ENCODE assay signal across 2 cellular contexts in the genomic region with DNA sequence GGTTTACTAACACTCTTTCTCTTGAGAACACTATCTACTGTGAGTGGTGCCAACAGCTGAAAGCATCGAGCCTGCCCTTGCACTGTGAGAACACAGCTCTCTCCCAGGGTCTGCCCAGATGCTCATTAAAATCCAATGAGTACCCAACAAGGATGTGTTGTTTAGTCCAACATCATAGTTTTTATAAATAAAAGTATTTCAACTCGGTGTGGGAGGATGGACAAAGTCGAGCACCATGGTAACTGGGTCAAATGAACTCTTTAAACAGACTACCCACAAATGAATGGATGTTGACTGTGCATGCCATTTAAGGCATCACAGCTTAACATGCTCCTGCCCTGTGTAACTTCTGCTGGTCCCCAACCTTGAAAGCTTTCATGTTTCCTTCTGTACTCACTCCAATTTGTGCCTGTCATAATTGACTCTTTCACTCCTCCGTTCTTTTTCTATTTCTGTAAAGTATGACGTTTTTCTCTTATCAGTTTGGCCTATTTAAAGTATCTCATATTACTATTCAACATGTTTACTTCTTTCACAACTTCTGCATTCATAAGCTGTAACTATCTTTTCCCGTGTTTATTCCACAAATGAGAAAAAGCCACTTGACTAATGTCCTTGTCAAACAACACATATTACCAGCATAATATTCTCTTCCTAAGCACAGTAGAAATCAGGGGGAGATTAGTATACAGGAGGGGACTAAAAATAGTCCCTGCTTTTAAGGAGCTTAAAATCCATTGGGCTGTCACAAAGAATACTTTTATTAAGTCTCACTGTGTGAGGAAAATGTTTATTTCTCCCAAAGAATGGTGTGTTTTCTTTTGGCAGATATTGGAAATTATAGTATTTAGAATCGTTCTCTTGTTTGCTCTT.
TF ChIP-seq lines count a peak whose summit lies in the region.

No MANE protein-coding gene starts in this region.

TF ChIP-seq in SK-N-SH, 30 proteins besides CTCF, POLR2A, EP300 and RAD21:
- TF ChIP-seq, protein P1, sequence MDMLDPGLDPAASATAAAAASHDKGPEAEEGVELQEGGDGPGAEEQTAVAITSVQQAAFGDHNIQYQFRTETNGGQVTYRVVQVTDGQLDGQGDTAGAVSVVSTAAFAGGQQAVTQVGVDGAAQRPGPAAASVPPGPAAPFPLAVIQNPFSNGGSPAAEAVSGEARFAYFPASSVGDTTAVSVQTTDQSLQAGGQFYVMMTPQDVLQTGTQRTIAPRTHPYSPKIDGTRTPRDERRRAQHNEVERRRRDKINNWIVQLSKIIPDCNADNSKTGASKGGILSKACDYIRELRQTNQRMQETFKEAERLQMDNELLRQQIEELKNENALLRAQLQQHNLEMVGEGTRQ (IDR thresholded peaks at IDR 0.05; ENCODE audit: borderline replicate concordance, low read depth, low read length) = no peak
- TF ChIP-seq CHD2 (IDR thresholded peaks at IDR 0.05; ENCODE audit: low read length, partially characterized antibody) (no peak), GABPA (IDR thresholded peaks at IDR 0.05; ENCODE audit: low read depth) (no peak), SMC3 (IDR thresholded peaks at IDR 0.05; ENCODE audit: low read depth, low read length) (no peak), SIN3A (IDR thresholded peaks at IDR 0.05; ENCODE audit: borderline replicate concordance, low read depth, low read length) (no peak), FOXM1 (IDR thresholded peaks at IDR 0.05; ENCODE audit: low read depth) (no peak), TEAD4 (IDR thresholded peaks at IDR 0.05; ENCODE audit: borderline replicate concordance, insufficient read depth) (no peak), MXI1 (IDR thresholded peaks at IDR 0.05; ENCODE audit: low read depth, low read length) (no peak), NRF1 (IDR thresholded peaks at IDR 0.05; ENCODE audit: low read depth, low read length) (no peak), FOXJ3 (CRISPR knock-in tag; IDR thresholded peaks at IDR 0.05) (no peak)
- TF ChIP-seq, protein P2, sequence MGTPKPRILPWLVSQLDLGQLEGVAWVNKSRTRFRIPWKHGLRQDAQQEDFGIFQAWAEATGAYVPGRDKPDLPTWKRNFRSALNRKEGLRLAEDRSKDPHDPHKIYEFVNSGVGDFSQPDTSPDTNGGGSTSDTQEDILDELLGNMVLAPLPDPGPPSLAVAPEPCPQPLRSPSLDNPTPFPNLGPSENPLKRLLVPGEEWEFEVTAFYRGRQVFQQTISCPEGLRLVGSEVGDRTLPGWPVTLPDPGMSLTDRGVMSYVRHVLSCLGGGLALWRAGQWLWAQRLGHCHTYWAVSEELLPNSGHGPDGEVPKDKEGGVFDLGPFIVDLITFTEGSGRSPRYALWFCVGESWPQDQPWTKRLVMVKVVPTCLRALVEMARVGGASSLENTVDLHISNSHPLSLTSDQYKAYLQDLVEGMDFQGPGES (IDR thresholded peaks at IDR 0.05; ENCODE audit: low read depth, low read length) = no peak

TF ChIP-seq in SK-N-SH treated with all-trans-retinoic acid at 6 μM for 48 hours, 23 proteins besides CTCF, POLR2A, EP300 and RAD21 (continued from another document):
- TF ChIP-seq, protein P3, sequence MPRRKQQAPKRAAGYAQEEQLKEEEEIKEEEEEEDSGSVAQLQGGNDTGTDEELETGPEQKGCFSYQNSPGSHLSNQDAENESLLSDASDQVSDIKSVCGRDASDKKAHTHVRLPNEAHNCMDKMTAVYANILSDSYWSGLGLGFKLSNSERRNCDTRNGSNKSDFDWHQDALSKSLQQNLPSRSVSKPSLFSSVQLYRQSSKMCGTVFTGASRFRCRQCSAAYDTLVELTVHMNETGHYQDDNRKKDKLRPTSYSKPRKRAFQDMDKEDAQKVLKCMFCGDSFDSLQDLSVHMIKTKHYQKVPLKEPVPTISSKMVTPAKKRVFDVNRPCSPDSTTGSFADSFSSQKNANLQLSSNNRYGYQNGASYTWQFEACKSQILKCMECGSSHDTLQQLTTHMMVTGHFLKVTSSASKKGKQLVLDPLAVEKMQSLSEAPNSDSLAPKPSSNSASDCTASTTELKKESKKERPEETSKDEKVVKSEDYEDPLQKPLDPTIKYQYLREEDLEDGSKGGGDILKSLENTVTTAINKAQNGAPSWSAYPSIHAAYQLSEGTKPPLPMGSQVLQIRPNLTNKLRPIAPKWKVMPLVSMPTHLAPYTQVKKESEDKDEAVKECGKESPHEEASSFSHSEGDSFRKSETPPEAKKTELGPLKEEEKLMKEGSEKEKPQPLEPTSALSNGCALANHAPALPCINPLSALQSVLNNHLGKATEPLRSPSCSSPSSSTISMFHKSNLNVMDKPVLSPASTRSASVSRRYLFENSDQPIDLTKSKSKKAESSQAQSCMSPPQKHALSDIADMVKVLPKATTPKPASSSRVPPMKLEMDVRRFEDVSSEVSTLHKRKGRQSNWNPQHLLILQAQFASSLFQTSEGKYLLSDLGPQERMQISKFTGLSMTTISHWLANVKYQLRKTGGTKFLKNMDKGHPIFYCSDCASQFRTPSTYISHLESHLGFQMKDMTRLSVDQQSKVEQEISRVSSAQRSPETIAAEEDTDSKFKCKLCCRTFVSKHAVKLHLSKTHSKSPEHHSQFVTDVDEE (CRISPR knock-in tag; IDR thresholded peaks at IDR 0.05) = no peak
- TF ChIP-seq ZFP30 (CRISPR knock-in tag; IDR thresholded peaks at IDR 0.05) (no peak), SNAI2 (CRISPR knock-in tag; IDR thresholded peaks at IDR 0.05) (no peak), ZNF70 (CRISPR knock-in tag; IDR thresholded peaks at IDR 0.05) (no peak), GLIS3 (CRISPR knock-in tag; IDR thresholded peaks at IDR 0.05) (no peak), RARB (CRISPR knock-in tag; IDR thresholded peaks at IDR 0.05) (no peak), ARNTL (CRISPR knock-in tag; IDR thresholded peaks at IDR 0.05; ENCODE audit: borderline replicate concordance, low read depth) (no peak)
